In genomic region chr11:118997627-118998387, GRCh38 we compare ENCODE assay signal across 8 cellular contexts. TPM values are rescaled to one million over a fixed set of nuclear protein-coding genes. Genes with fewer than 3 reads are reported as not detected.
A peak's percentile ranks its signal among the peaks of the same experiment; 100 is the strongest.
DNase-seq lines count a peak whose midpoint lies in the region; ATAC-seq and TF ChIP-seq lines count a peak whose summit lies in the region.

Gene CENATAC (plus strand): TSS chr11:118998138. CDS start chr11:118998198, 60 bp downstream.

- H3K36me3 ChIP-seq in osteoblast (ENCODE audit: insufficient read depth, low read length), result peaks cover 14% of the 10 kb centered on the region
- no peaks in the 10 kb centered on the region for H3K36me3 ChIP-seq in testis (ENCODE audit: low read depth, missing control alignments)

- CTCF ChIA-PET in GM10248 (lab: Yijun Ruan, JAX), result interaction anchor here (0.8 to 1.9 kb wide), 12 partner anchors 10 to 337 kb away, joined by 3 to 6 read pairs (median 3); partner anchors contain the start of genes HINFP, RPS25 and TRAPPC4

- H2AFZ ChIP-seq in osteoblast (ENCODE audit: low read length), result peak within 1 kb of the TSS; percentile 99

- H3K27ac Mint-ChIP-seq in activated naive CD4-positive, alpha-beta T cell treated with anti-CD3 and anti-CD28 coated beads, Interleukin-2, amount 50 U/mL, for 72 hours, result peak within 1 kb of the TSS; percentile 96 to 99

- H3K36me3 Mint-ChIP-seq in activated naive CD4-positive, alpha-beta T cell treated with anti-CD3 and anti-CD28 coated beads, Interleukin-2, amount 50 U/mL, for 72 hours, result peaks cover 41% of the 10 kb centered on the region in 2 donors

- H3K27me3 ChIP-seq in osteoblast (ENCODE audit: insufficient read depth, low read length), result no peaks in the 10 kb centered on the region
- H3K27me3 ChIP-seq in testis, result no peaks in the 10 kb centered on the region

- WGBS in testis, 2 donors, result 0 to 1% methylated on average over 22 to 44 of the region's 54 CpGs

- H3K4me1 ChIP-seq in osteoblast (ENCODE audit: insufficient read depth, low read length) (peaks cover 33% of the 10 kb centered on the region), testis (peaks cover 9% of the 10 kb centered on the region)

- peak within 1 kb of the TSS; percentile 99 for H3K4me2 ChIP-seq in osteoblast (ENCODE audit: insufficient read depth, low read length)

- peaks cover 22% of the 10 kb centered on the region for H3K79me2 ChIP-seq in osteoblast (ENCODE audit: insufficient read depth, low read length)

- peak; percentile 99 for DNase-seq in GM10248 (ENCODE audit: extremely low spot score)
- peak; percentile 94 for DNase-seq in NCI-H1092 (lab: John Stamatoyannopoulos, UW)
- peak; percentile 93 for DNase-seq in SKM-1 (lab: John Stamatoyannopoulos, UW; ENCODE audit: unreplicated experiment)
- peak; percentile 97 to 98 for DNase-seq in activated naive CD4-positive, alpha-beta T cell treated with anti-CD3 and anti-CD28 coated beads, Interleukin-2, amount 50 U/mL, for 72 hours (ENCODE audit: low spot score in 2 of 2)
- peak; percentile 81 for DNase-seq in glomerular visceral epithelial cell (ENCODE audit: extremely low spot score)
- DNase-seq in osteoblast (ENCODE audit: insufficient read length, low spot score, missing footprints), result peak; percentile 100
- DNase-seq in testis, result peak; percentile 96

- H4K20me1 ChIP-seq in osteoblast (ENCODE audit: insufficient read depth, low read length), result no peaks in the 10 kb centered on the region

- no peak for TF ChIP-seq POLR2A in testis (IDR thresholded peaks at IDR 0.05)

- intact Hi-C loops in testis (cut with DNase I; ENCODE audit: low total_unique reads), result no loop called here

- H3K9me3 ChIP-seq in osteoblast (ENCODE audit: low read depth, low read length) (no peaks in the 10 kb centered on the region), testis (no peaks in the 10 kb centered on the region)

- H3K27ac ChIP-seq in osteoblast (ENCODE audit: low read depth, low read length), result peak within 1 kb of the TSS; percentile 77
- H3K27ac ChIP-seq in testis, result peak within 1 kb of the TSS; percentile 28 to 64

- POLR2A ChIA-PET in GM10248 (lab: Yijun Ruan, JAX), result interaction anchor here (1.7 kb wide), 1 partner anchor 20 kb away, joined by 4 read pairs; the partner anchor contains the start of genes RPS25 and TRAPPC4

- peaks cover 0 to 5% of the 10 kb centered on the region in 2 donors for H3K9me3 Mint-ChIP-seq in activated naive CD4-positive, alpha-beta T cell treated with anti-CD3 and anti-CD28 coated beads, Interleukin-2, amount 50 U/mL, for 72 hours

- H3K4me3 ChIP-seq in osteoblast (ENCODE audit: insufficient read depth, low read length) (peak within 1 kb of the TSS; percentile 90), testis (peak within 1 kb of the TSS; percentile 74 to 78)

- ATAC-seq in HG02610 (IDR thresholded peaks at IDR 0.05; ENCODE audit: unreplicated experiment), result peak; percentile 87
- ATAC-seq in activated naive CD4-positive, alpha-beta T cell treated with anti-CD3 and anti-CD28 coated beads, Interleukin-2, amount 50 U/mL, for 72 hours, result peak; percentile 91 to 95

- TF ChIP-seq CTCF in GM10248 (IDR thresholded peaks at IDR 0.05; ENCODE audit: control extremely low read depth, extremely low read depth, low read depth, missing control alignments) (no peak), osteoblast (IDR thresholded peaks at IDR 0.05; ENCODE audit: extremely low read depth, low read depth, low read length) (no peak), testis (IDR thresholded peaks at IDR 0.05) (no peak)

RNA-seq across cellular contexts. Expression of gene CENATAC, which starts in this region (rescaled TPM):
- 10 to 100 TPM; 39.0 to 60.1 TPM for total RNA-seq in activated naive CD4-positive, alpha-beta T cell treated with anti-CD3 and anti-CD28 coated beads, Interleukin-2, amount 50 U/mL, for 72 hours
- total RNA-seq in osteoblast (37.6 and 37.7 TPM in 2 replicates), testis (10 to 100 TPM; 54.8 to 74.9 TPM)
- 16.6 TPM for polyA plus RNA-seq in testis (ENCODE audit: insufficient read depth, low read depth, low replicate concordance)

Comparison
In these comparisons a context has a peak if more than half of its experiments do, and no peak if none do; other contexts are left out.
1. Peak in every context shown above with its lines: DNase-seq, ATAC-seq, H3K4me3 ChIP-seq and H3K27ac ChIP-seq.